20 cellular contexts compared by ENCODE assay signal in genomic region chr5:67997892-67998457, GRCh38.
DNase-seq lines count a peak whose midpoint lies in the region; ATAC-seq and TF ChIP-seq lines count a peak whose summit lies in the region.
"Had no signal": no experiment of that assay in that cellular context is flagged by ENCODE, and none has a peak within 500 bp of the region (broad histone marks: within the 10 kb centered on the region; RNA-seq: fewer than 3 reads in every experiment).

No MANE protein-coding gene starts in this region.

- H4K91ac ChIP-seq in trophoblast cell (ENCODE audit: low read depth, low read length) = no peak overlapping the region

- no peak overlapping the region for H3K9ac ChIP-seq in trophoblast cell (ENCODE audit: low read length)

- no peak overlapping the region for H2BK5ac ChIP-seq in trophoblast cell (ENCODE audit: low read depth, low read length, poor library complexity)

- no peak overlapping the region for H2AK5ac ChIP-seq in trophoblast cell (ENCODE audit: low read length)

- H3K4me3 ChIP-seq in choroid plexus epithelial cell (ENCODE audit: low read depth, low read length) (no peak overlapping the region), gastroesophageal sphincter (no peak overlapping the region), trophoblast cell (ENCODE audit: low read depth, low read length) (no peak overlapping the region), aorta (ENCODE audit: low read length in 2 of 2) (no peak overlapping the region), adrenal gland (no peak overlapping the region)
- H3K4me3 ChIP-seq: GM23338, HAP-1, SJCRH30 had no signal

- no peaks in the 10 kb centered on the region for H3K27me3 ChIP-seq in gastroesophageal sphincter
- no peaks in the 10 kb centered on the region for H3K27me3 ChIP-seq in trophoblast cell (ENCODE audit: insufficient read depth, low read length)
- peaks cover 0 to 1% of the 10 kb centered on the region in 2 donors for H3K27me3 ChIP-seq in aorta (ENCODE audit: control insufficient read depth in 1 of 2, insufficient read depth in 2 of 2, low read length in 1 of 2)
- no peaks in the 10 kb centered on the region for H3K27me3 ChIP-seq in adrenal gland
- H3K27me3 ChIP-seq: BE2C, SJCRH30 had no signal

- H3K27ac ChIP-seq in C4-2B (peak overlapping the region; percentile 74), gastroesophageal sphincter (peak overlapping the region; percentile 17 to 83 (median 70)), trophoblast cell (ENCODE audit: low read depth, low read length) (no peak overlapping the region), aorta (ENCODE audit: low read depth in 1 of 2, low read length in 2 of 2) (no peak overlapping the region), adrenal gland (peak overlapping the region in 1 of 5 donors; percentile 40)
- H3K27ac ChIP-seq: SJCRH30 had no signal

- TF ChIP-seq POLR2A in gastroesophageal sphincter (IDR thresholded peaks at IDR 0.05) = no peak
- TF ChIP-seq POLR2A in adrenal gland (IDR thresholded peaks at IDR 0.05) = no peak

- DNase-seq in choroid plexus epithelial cell (ENCODE audit: low read depth) = peak; percentile 30
- DNase-seq in trophoblast cell = no peak
- DNase-seq in NCI-H748 (lab: John Stamatoyannopoulos, UW; ENCODE audit: unreplicated experiment) = no peak
- no peak for DNase-seq in NAMALWA (ENCODE audit: low spot score)
- no peak for DNase-seq in aorta
- DNase-seq in adrenal gland = no peak
- DNase-seq: BE2C; CD4-positive, alpha-beta T cell; DMS79; NCI-H1417; NCI-H1694 treated with DMSO at 0.1 percent for 48 hours; NCI-H2081 treated with DMSO at 0.1 percent for 48 hours; NCI-H2171 treated with DMSO at 0.1 percent for 48 hours; NCI-H524 treated with DMSO at 0.1 percent for 48 hours; OCI-M1; SJCRH30 had no signal

- H2BK12ac ChIP-seq in trophoblast cell (ENCODE audit: low read length) = no peak overlapping the region

- no peak overlapping the region for H3K23ac ChIP-seq in trophoblast cell (ENCODE audit: low read length)

- no peaks in the 10 kb centered on the region for H3K9me3 ChIP-seq in gastroesophageal sphincter
- H3K9me3 ChIP-seq in trophoblast cell (ENCODE audit: insufficient read depth, low read depth, low read length) = no peaks in the 10 kb centered on the region
- H3K9me3 ChIP-seq in aorta (ENCODE audit: control insufficient read depth, low read length) = no peaks in the 10 kb centered on the region
- H3K9me3 ChIP-seq in adrenal gland (replicated peaks in 1 of 3) = no peaks in the 10 kb centered on the region
- H3K9me3 ChIP-seq: BE2C, HAP-1, SJCRH30 had no signal

- H3K79me2 ChIP-seq in trophoblast cell (ENCODE audit: control insufficient read depth, insufficient read depth, low read length, poor library complexity) = no peaks in the 10 kb centered on the region

- 91 to 100% methylated on average over 3 to 4 of the region's 5 CpGs for WGBS in gastroesophageal sphincter (ENCODE audit: low coverage in 1 of 2), 2 donors
- WGBS in trophoblast cell (ENCODE audit: extremely low coverage, insufficient coverage, insufficient read length) = no CpG with 5 or more reads among the region's 5 CpGs
- 96% methylated on average over 3 to 4 of the region's 5 CpGs for WGBS in aorta, 2 donors
- 88 to 95% (median 92%) methylated on average over 4 of the region's 5 CpGs for WGBS in adrenal gland, 4 donors

- ATAC-seq in gastroesophageal sphincter = peak; percentile 50
- no peak for ATAC-seq in aorta (ENCODE audit: low FRiP score)
- ATAC-seq: GM23338 had no signal

- intact Hi-C loops in aorta (cut with DNase I) = no loop called here
- intact Hi-C loops in adrenal gland (cut with DNase I) = no loop called here

- H2AFZ ChIP-seq in trophoblast cell (ENCODE audit: insufficient read depth, low read length, poor library complexity) = no peak overlapping the region
- H2AFZ ChIP-seq: GM23338 had no signal

- TF ChIP-seq EP300 in gastroesophageal sphincter (IDR thresholded peaks at IDR 0.05) = no peak

- H4K8ac ChIP-seq in trophoblast cell (ENCODE audit: low read depth, low read length) = no peak overlapping the region

- H3K18ac ChIP-seq in trophoblast cell (ENCODE audit: low read length) = no peak overlapping the region

- no peak overlapping the region for H3K4me2 ChIP-seq in trophoblast cell (ENCODE audit: low read length)
- H3K4me2 ChIP-seq: GM23338 had no signal

- peak overlapping the region; percentile 17 for H3K14ac ChIP-seq in trophoblast cell (ENCODE audit: low read length)

- H3K4ac ChIP-seq in trophoblast cell (ENCODE audit: low read depth, low read length) = no peak overlapping the region

- no peak overlapping the region for H2BK120ac ChIP-seq in trophoblast cell (ENCODE audit: insufficient read depth, low read length, poor library complexity)

- H3K36me3 ChIP-seq in gastroesophageal sphincter (no peaks in the 10 kb centered on the region), trophoblast cell (ENCODE audit: control insufficient read depth in 1 of 2, insufficient read depth in 2 of 2, low read length in 2 of 2) (no peaks in the 10 kb centered on the region), aorta (ENCODE audit: control insufficient read depth in 1 of 2, insufficient read depth in 2 of 2, low read length in 1 of 2) (no peaks in the 10 kb centered on the region), adrenal gland (replicated peaks in 1 of 2) (no peaks in the 10 kb centered on the region)
- H3K36me3 ChIP-seq: BE2C, HAP-1, SJCRH30 had no signal

- H3K4me1 ChIP-seq in gastroesophageal sphincter = peaks cover 0 to 43% (median 13%) of the 10 kb centered on the region in 3 donors
- H3K4me1 ChIP-seq in trophoblast cell (ENCODE audit: control insufficient read depth in 1 of 2, insufficient read depth in 2 of 2, low read length in 2 of 2) = peaks cover 7 to 10% of the 10 kb centered on the region in 2 experiments
- no peaks in the 10 kb centered on the region for H3K4me1 ChIP-seq in aorta (ENCODE audit: control insufficient read depth in 1 of 2, insufficient read depth in 2 of 2, low read length in 2 of 2)
- peaks cover 0 to 20% of the 10 kb centered on the region in 2 donors for H3K4me1 ChIP-seq in adrenal gland (replicated peaks in 1 of 2)
- H3K4me1 ChIP-seq: BE2C, HAP-1, SJCRH30 had no signal

- H3K79me1 ChIP-seq in trophoblast cell (ENCODE audit: low read length) = no peaks in the 10 kb centered on the region

- no peak overlapping the region for H4K12ac ChIP-seq in trophoblast cell (ENCODE audit: low read depth, low read length)

- TF ChIP-seq CTCF in C4-2B (conservative IDR thresholded peaks at IDR 0.05) (no peak), choroid plexus epithelial cell (conservative IDR thresholded peaks at IDR 0.05; ENCODE audit: low read depth, low read length) (no peak), gastroesophageal sphincter (IDR thresholded peaks at IDR 0.05) (peak in 1 of 4 experiments; percentile 24), adrenal gland (IDR thresholded peaks at IDR 0.05) (no peak)

Comparison
In these comparisons a context has a peak if more than half of its experiments do, and no peak if none do; other contexts are left out.
1. H3K27ac ChIP-seq: peak in C4-2B (single experiment) and gastroesophageal sphincter (4 of 4); none in trophoblast cell (single experiment) and aorta (0 of 2).